8 cellular contexts compared by ENCODE assay signal in the genomic region with DNA sequence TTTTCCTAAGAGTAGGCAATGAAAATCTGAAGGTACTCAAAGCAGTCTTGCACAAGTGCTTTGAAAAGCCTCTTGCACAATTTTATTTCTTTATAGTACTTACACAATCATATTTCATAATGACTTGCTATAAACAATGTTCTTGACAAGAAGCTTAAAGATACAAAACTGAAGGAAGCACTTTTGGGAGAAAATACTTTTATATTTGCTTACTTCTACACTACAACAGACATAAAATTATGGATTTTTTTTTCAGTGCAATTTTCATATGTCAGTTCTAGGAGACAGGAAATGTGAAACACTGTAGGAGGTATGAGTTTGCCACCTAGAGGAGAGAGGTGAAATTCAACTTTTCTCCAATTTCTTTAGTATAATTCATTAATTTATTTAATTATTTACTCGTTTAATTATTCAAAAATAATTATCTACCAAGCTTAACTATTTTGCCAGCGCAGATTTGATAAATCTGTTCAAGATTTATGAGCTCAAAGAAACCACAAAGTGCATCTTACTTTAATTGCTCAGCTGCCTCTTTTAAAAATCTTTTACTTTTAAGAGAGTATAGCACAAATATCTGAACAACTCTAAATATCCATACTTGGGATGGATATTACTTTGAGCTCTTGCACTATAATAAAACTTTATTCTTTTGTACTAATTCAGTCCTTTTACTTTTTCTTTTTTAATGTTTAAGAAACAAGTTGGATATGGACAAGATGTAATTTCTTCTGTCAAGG. TPM values are rescaled to one million over a fixed set of nuclear protein-coding genes. Genes with fewer than 3 reads are reported as not detected.
A peak's percentile ranks its signal among the peaks of the same experiment; 100 is the strongest.
DNase-seq lines count a peak whose midpoint lies in the region; ATAC-seq, FAIRE-seq and TF ChIP-seq lines count a peak whose summit lies in the region.

No MANE protein-coding gene starts in this region.

- H3K27ac ChIP-seq in HepG2 (ENCODE audit: extremely low read length, insufficient read depth, low read length), result no peak overlapping the region

- in situ Hi-C loops in HepG2 (cut with HindIII; ENCODE audit: extremely low pct_ligation_motif_present, low pct_unique_long_range_greater_than_20kb), result loop anchor here (10.0 kb wide), 1 partner anchor 223 kb away; no protein-coding TSS in a partner anchor

- DNase-seq in ELR (ENCODE audit: low read depth) (peak; percentile 77), amniotic epithelial cell (ENCODE audit: low read depth) (peak; percentile 86), HepG2 (ENCODE audit: low spot score) (no peak), NCI-H128 (lab: John Stamatoyannopoulos, UW; ENCODE audit: unreplicated experiment) (no peak), cerebellum (ENCODE audit: low spot score) (no peak), middle frontal gyrus (ENCODE audit: extremely low spot score, low spot score) (no peak)

- no peaks in the 10 kb centered on the region for H3K79me2 ChIP-seq in HepG2 (ENCODE audit: insufficient read depth, low read length)

- intact Hi-C loops in HepG2 (cut with micrococcal nuclease; ENCODE audit: unreplicated experiment), result loop anchor here (1.0 to 5.0 kb wide), 2 partner anchors 79 to 225 kb away; no protein-coding TSS in a partner anchor

- no TSS peak for BruUV-seq in HepG2 (replicated peaks; lab: Mats Ljungman, UMichigan)

- H3K4me2 ChIP-seq in HepG2 (ENCODE audit: low read depth, low read length), result no peak overlapping the region

- no peak overlapping the region for H3K9ac ChIP-seq in HepG2 (ENCODE audit: insufficient read depth, low read depth, low read length)

- TF ChIP-seq EP300 in HepG2 (IDR thresholded peaks at IDR 0.05; ENCODE audit: low read depth in 2 of 2, low read length in 2 of 2) (no peak), HepG2 (CRISPR knock-in tag; IDR thresholded peaks at IDR 0.05; ENCODE audit: borderline replicate concordance) (no peak)

- no peak for TF ChIP-seq POLR2A in HepG2 (IDR thresholded peaks at IDR 0.05; ENCODE audit: insufficient read depth in 1 of 2, low read depth in 2 of 2, low read length in 2 of 2)

- ATAC-seq in HG03457 (IDR thresholded peaks at IDR 0.05; ENCODE audit: unreplicated experiment) (peak; percentile 62), HepG2 (no peak), GM21528 (IDR thresholded peaks at IDR 0.05; ENCODE audit: low FRiP score, unreplicated experiment) (no peak)

- no peaks in the 10 kb centered on the region for H4K20me1 ChIP-seq in HepG2 (ENCODE audit: insufficient read depth, low read length)

- no peaks in the 10 kb centered on the region for H3K9me3 ChIP-seq in HepG2 (ENCODE audit: low read length)

- no peak overlapping the region for H2AFZ ChIP-seq in HepG2 (ENCODE audit: low read length)

- H3K4me1 ChIP-seq in HepG2 (ENCODE audit: insufficient read depth, low read length), result peaks cover 6% of the 10 kb centered on the region; the same call in 1 of the 2 replicates

- under 1% methylated on average over 2 of the region's 2 CpGs for WGBS in HepG2 (ENCODE audit: low lambda C conversion rate)

- POLR2A ChIA-PET in HepG2 (lab: Yijun Ruan, JAX), result no interaction called here

- FAIRE-seq in HepG2 (lab: Jason Lieb, UNC), result no peak

- H3K27me3 ChIP-seq in HepG2 (ENCODE audit: control insufficient read depth in 1 of 2, insufficient read depth in 2 of 2, low read length in 2 of 2), result no peaks in the 10 kb centered on the region

- CTCF ChIA-PET in HepG2 (lab: Yijun Ruan, JAX; ENCODE audit: low intra/inter-chr PET ratio, low total read pairs), result interaction anchor here (1.0 to 1.5 kb wide), 2 partner anchors 224 to 225 kb away, joined by 4 to 14 read pairs; no protein-coding TSS in a partner anchor

- no peak for TF ChIP-seq CTCF in HepG2 (CRISPR knock-in tag; IDR thresholded peaks at IDR 0.05)

- no peaks in the 10 kb centered on the region for H3K36me3 ChIP-seq in HepG2 (replicated peaks in 1 of 2; ENCODE audit: control insufficient read depth in 1 of 2, insufficient read depth in 2 of 2, low read length in 2 of 2)

- TF ChIP-seq RAD21 in HepG2 (CRISPR knock-in tag; IDR thresholded peaks at IDR 0.05), result no peak

- no peak overlapping the region for H3K4me3 ChIP-seq in HepG2 (replicated peaks in 1 of 3; ENCODE audit: insufficient read depth in 1 of 3, low read depth in 2 of 3, low read length in 3 of 3)

RNA-seq across cellular contexts. Expression of gene CDKN2B, which starts 29.0 kb away (rescaled TPM):
- total RNA-seq in HepG2 (2016; rRNA removed; fragmentation: Illumina TruSeq; extraction: Trizol), result 0.83 and 1.4 TPM in 2 replicates
- total RNA-seq in HepG2 (2016; cell fraction: cytosol; rRNA removed; fragmentation: Illumina TruSeq; extraction: Trizol; ENCODE audit: low read depth), result 0.09 and 0.20 TPM in 2 replicates
- total RNA-seq in HepG2 (2016; cell fraction: insoluble cytoplasmic fraction; rRNA removed; fragmentation: Illumina TruSeq; extraction: Trizol), result 0.73 and 1.3 TPM in 2 replicates
- total RNA-seq in HepG2 (2016; cell fraction: membrane; rRNA removed; fragmentation: Illumina TruSeq; extraction: Trizol), result 0.41 and 0.46 TPM in 2 replicates
- 0.69 and 0.90 TPM in 2 replicates for total RNA-seq in HepG2 (2016; cell fraction: nucleus; rRNA removed; fragmentation: Illumina TruSeq; extraction: Trizol)
- polyA plus RNA-seq in HepG2 (2011; rRNA removed), result 1.5 and 2.3 TPM in 2 replicates
- 1.4 and 1.7 TPM in 2 replicates for polyA plus RNA-seq in HepG2 (2011; cell fraction: cytosol; rRNA removed)
- 5.9 and 8.6 TPM in 2 replicates for polyA plus RNA-seq in HepG2 (2011; cell fraction: nucleus; rRNA removed)
- 0.48 and 1.5 TPM in 2 replicates for polyA plus RNA-seq in HepG2 (2012)
- polyA plus RNA-seq in HepG2 (2016; cell fraction: cytosol; fragmentation: Illumina TruSeq; extraction: Trizol; ENCODE audit: low read depth), result 0.10 and 0.12 TPM in 2 replicates
- polyA plus RNA-seq in HepG2 (2016; cell fraction: insoluble cytoplasmic fraction; fragmentation: Illumina TruSeq; extraction: Trizol; ENCODE audit: low read depth), result 1.1 and 1.4 TPM in 2 replicates
- 0.26 and 0.31 TPM in 2 replicates for polyA plus RNA-seq in HepG2 (2016; cell fraction: membrane; fragmentation: Illumina TruSeq; extraction: Trizol; ENCODE audit: low read depth)
- 3.1 and 3.7 TPM in 2 replicates for polyA plus RNA-seq in HepG2 (2016; cell fraction: nucleus; fragmentation: Illumina TruSeq; extraction: Trizol; ENCODE audit: insufficient read depth, low read depth)
- 0.54 and 6.2 TPM in 2 replicates for polyA minus RNA-seq in HepG2 (2011; rRNA and poly(A)+ RNA removed; ENCODE audit: low replicate concordance)
- polyA minus RNA-seq in HepG2 (2011; cell fraction: cytosol; rRNA and poly(A)+ RNA removed), result 0.40 and 1.1 TPM in 2 replicates
- polyA minus RNA-seq in HepG2 (2011; cell fraction: nucleus; rRNA and poly(A)+ RNA removed), result 2.4 and 3.4 TPM in 2 replicates
- 0.09 TPM for total RNA-seq in cerebellum

RNA-seq across cellular contexts. Expression of gene CDKN2B-AS1, which starts 43.5 kb away (rescaled TPM):
- total RNA-seq in HepG2 (2016; rRNA removed; fragmentation: Illumina TruSeq; extraction: Trizol) (0.64 and 0.77 TPM in 2 replicates), cerebellum (not detected)
- 0.35 TPM in 1 of 2 replicates, not detected in the other for total RNA-seq in HepG2 (2016; cell fraction: cytosol; rRNA removed; fragmentation: Illumina TruSeq; extraction: Trizol; ENCODE audit: low read depth)
- total RNA-seq in HepG2 (2016; cell fraction: insoluble cytoplasmic fraction; rRNA removed; fragmentation: Illumina TruSeq; extraction: Trizol), result 0.31 and 0.78 TPM in 2 replicates
- total RNA-seq in HepG2 (2016; cell fraction: membrane; rRNA removed; fragmentation: Illumina TruSeq; extraction: Trizol), result 0.31 and 0.76 TPM in 2 replicates
- total RNA-seq in HepG2 (2016; cell fraction: nucleus; rRNA removed; fragmentation: Illumina TruSeq; extraction: Trizol), result 1.1 TPM in 1 of 2 replicates, not detected in the other
- 1.8 and 2.3 TPM in 2 replicates for polyA plus RNA-seq in HepG2 (2011; rRNA removed)
- polyA plus RNA-seq in HepG2 (2011; cell fraction: cytosol; rRNA removed), result 0.78 and 1.1 TPM in 2 replicates
- polyA plus RNA-seq in HepG2 (2011; cell fraction: nucleus; rRNA removed), result 1.3 and 1.6 TPM in 2 replicates
- 0.27 TPM in 1 of 2 replicates, not detected in the other for polyA plus RNA-seq in HepG2 (2012)
- polyA plus RNA-seq in HepG2 (2016; cell fraction: cytosol; fragmentation: Illumina TruSeq; extraction: Trizol; ENCODE audit: low read depth), result 0.35 and 0.36 TPM in 2 replicates
- polyA plus RNA-seq in HepG2 (2016; cell fraction: insoluble cytoplasmic fraction; fragmentation: Illumina TruSeq; extraction: Trizol; ENCODE audit: low read depth), result 0.41 and 0.54 TPM in 2 replicates
- polyA plus RNA-seq in HepG2 (2016; cell fraction: membrane; fragmentation: Illumina TruSeq; extraction: Trizol; ENCODE audit: low read depth), result 0.39 and 0.51 TPM in 2 replicates
- polyA plus RNA-seq in HepG2 (2016; cell fraction: nucleus; fragmentation: Illumina TruSeq; extraction: Trizol; ENCODE audit: insufficient read depth, low read depth), result 0.47 and 1.1 TPM in 2 replicates
- 12.7 TPM in 1 of 2 replicates, not detected in the other for polyA minus RNA-seq in HepG2 (2011; rRNA and poly(A)+ RNA removed; ENCODE audit: low replicate concordance)
- not detected in 2 replicates for polyA minus RNA-seq in HepG2 (2011; cell fraction: cytosol; rRNA and poly(A)+ RNA removed)
- 2.1 and 2.7 TPM in 2 replicates for polyA minus RNA-seq in HepG2 (2011; cell fraction: nucleus; rRNA and poly(A)+ RNA removed)

RNA-seq across cellular contexts. Expression of gene CDKN2A, which starts 43.9 kb away (rescaled TPM):
- 4.2 TPM in 2 replicates for total RNA-seq in HepG2 (2016; rRNA removed; fragmentation: Illumina TruSeq; extraction: Trizol)
- total RNA-seq in HepG2 (2016; cell fraction: cytosol; rRNA removed; fragmentation: Illumina TruSeq; extraction: Trizol; ENCODE audit: low read depth), result 1.9 and 3.2 TPM in 2 replicates
- 4.0 and 4.4 TPM in 2 replicates for total RNA-seq in HepG2 (2016; cell fraction: insoluble cytoplasmic fraction; rRNA removed; fragmentation: Illumina TruSeq; extraction: Trizol)
- 3.2 and 4.1 TPM in 2 replicates for total RNA-seq in HepG2 (2016; cell fraction: membrane; rRNA removed; fragmentation: Illumina TruSeq; extraction: Trizol)
- total RNA-seq in HepG2 (2016; cell fraction: nucleus; rRNA removed; fragmentation: Illumina TruSeq; extraction: Trizol), result 1.3 and 1.7 TPM in 2 replicates
- polyA plus RNA-seq in HepG2 (2011; rRNA removed), result 4.8 and 7.4 TPM in 2 replicates
- 6.0 and 6.8 TPM in 2 replicates for polyA plus RNA-seq in HepG2 (2011; cell fraction: cytosol; rRNA removed)
- 4.8 and 7.1 TPM in 2 replicates for polyA plus RNA-seq in HepG2 (2011; cell fraction: nucleus; rRNA removed)
- 1.3 and 2.3 TPM in 2 replicates for polyA plus RNA-seq in HepG2 (2012)
- 2.5 and 3.2 TPM in 2 replicates for polyA plus RNA-seq in HepG2 (2016; cell fraction: cytosol; fragmentation: Illumina TruSeq; extraction: Trizol; ENCODE audit: low read depth)
- 5.0 and 6.3 TPM in 2 replicates for polyA plus RNA-seq in HepG2 (2016; cell fraction: insoluble cytoplasmic fraction; fragmentation: Illumina TruSeq; extraction: Trizol; ENCODE audit: low read depth)
- polyA plus RNA-seq in HepG2 (2016; cell fraction: membrane; fragmentation: Illumina TruSeq; extraction: Trizol; ENCODE audit: low read depth), result 3.5 and 3.6 TPM in 2 replicates
- polyA plus RNA-seq in HepG2 (2016; cell fraction: nucleus; fragmentation: Illumina TruSeq; extraction: Trizol; ENCODE audit: insufficient read depth, low read depth), result 4.3 and 4.4 TPM in 2 replicates
- polyA minus RNA-seq in HepG2 (2011; rRNA and poly(A)+ RNA removed; ENCODE audit: low replicate concordance), result 3.3 and 67.7 TPM in 2 replicates
- polyA minus RNA-seq in HepG2 (2011; cell fraction: cytosol; rRNA and poly(A)+ RNA removed), result 3.8 and 4.1 TPM in 2 replicates
- polyA minus RNA-seq in HepG2 (2011; cell fraction: nucleus; rRNA and poly(A)+ RNA removed), result 3.2 and 3.9 TPM in 2 replicates
- total RNA-seq in cerebellum, result not detected

Comparison
In these comparisons a context has a peak if more than half of its experiments do, and no peak if none do; other contexts are left out.
1. DNase-seq: peak in ELR (single experiment) and amniotic epithelial cell (single experiment); none in HepG2 (single experiment), NCI-H128 (single experiment), cerebellum (single experiment) and middle frontal gyrus (single experiment).